In the genomic region with DNA sequence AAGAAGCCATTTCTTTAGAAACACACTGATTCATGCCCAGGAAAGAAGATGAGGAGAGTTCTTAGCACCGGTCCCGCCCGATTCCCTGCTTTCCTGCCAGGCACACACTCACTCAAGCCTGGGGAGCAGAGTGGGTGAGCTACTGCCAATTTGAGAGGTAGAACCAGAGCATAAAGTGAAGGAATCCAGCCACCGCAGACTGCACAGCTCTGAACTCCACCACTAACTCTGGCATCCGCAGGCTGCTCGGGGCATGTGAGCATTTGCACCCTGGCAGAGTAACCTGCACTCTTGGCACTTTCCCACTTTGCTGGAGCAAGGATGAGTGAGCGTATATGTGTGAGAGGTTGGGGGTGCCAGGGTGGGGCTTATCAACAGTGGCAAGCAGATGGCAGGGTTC, we compare ENCODE assay signal across 25 cellular contexts. TPM values are rescaled to one million over a fixed set of nuclear protein-coding genes. Genes with fewer than 3 reads are reported as not detected.
DNase-seq lines count a peak whose midpoint lies in the region; ATAC-seq and TF ChIP-seq lines count a peak whose summit lies in the region.
"Had no signal": no experiment of that assay in that cellular context is flagged by ENCODE, and none has a peak within 500 bp of the region (broad histone marks: within the 10 kb centered on the region; RNA-seq: fewer than 3 reads in every experiment).

No MANE protein-coding gene starts in this region.

- H3K27me3 Mint-ChIP-seq in endodermal cell (ENCODE audit: insufficient read depth), result peaks cover 28% of the 10 kb centered on the region
- H3K27me3 Mint-ChIP-seq in activated naive CD8-positive, alpha-beta T cell treated with anti-CD3 and anti-CD28 coated beads, Interleukin-2, amount 50 U/mL, for 24 hours, result peaks cover 43% of the 10 kb centered on the region

- no peak overlapping the region for H3K27ac ChIP-seq in endodermal cell (ENCODE audit: low read depth, low read length)
- no peak overlapping the region for H3K27ac ChIP-seq in neuronal stem cell (replicated peaks; ENCODE audit: low read length)
- H3K27ac ChIP-seq: BLaER1, GM23248, SK-N-MC had no signal

- DNase-seq in H7 (peak; percentile 8), NCI-H2171 (lab: John Stamatoyannopoulos, UW) (peak; percentile 49), endodermal cell (peak; percentile 44), neuronal stem cell (ENCODE audit: low spot score) (no peak), dedifferentiated amniotic fluid mesenchymal stem cell (ENCODE audit: extremely low spot score) (no peak), NCI-H526 treated with DMSO at 0.1 percent for 48 hours (lab: John Stamatoyannopoulos, UW) (no peak)
- DNase-seq in activated naive CD8-positive, alpha-beta T cell treated with anti-CD3 and anti-CD28 coated beads, Interleukin-2, amount 50 U/mL, for 24 hours, result no peak
- DNase-seq: Calu3; CD4-positive, alpha-beta memory T cell; DMS53; EL; GM23248; HFFc6; NCI-H1417 treated with DMSO at 0.1 percent for 48 hours; NCI-H2029 treated with DMSO at 0.1 percent for 48 hours; NCI-H446 treated with DMSO at 0.1 percent for 48 hours; NK-92 treated with Interleukin-12 subunit alpha and Interleukin-12 subunit beta, amount 100 ng/mL, for 24 hours; Right ventricle myocardium superior had no signal

- H3K14ac ChIP-seq in neuronal stem cell (ENCODE audit: low read length), result no peak overlapping the region

- no peak overlapping the region for H4K91ac ChIP-seq in neuronal stem cell (ENCODE audit: low read depth, low read length, poor library complexity)

- H2AFZ ChIP-seq in neuronal stem cell (ENCODE audit: low read length), result no peak overlapping the region
- H2AFZ ChIP-seq: GM23248 had no signal

- H3K9ac ChIP-seq in endodermal cell (ENCODE audit: extremely low read depth, low read length, poor library complexity, severe bottlenecking), result no peak overlapping the region
- no peak overlapping the region for H3K9ac ChIP-seq in neuronal stem cell (ENCODE audit: low read depth, low read length, poor library complexity)
- H3K9ac ChIP-seq: BLaER1, GM23248 had no signal

- H3K4me2 ChIP-seq in neuronal stem cell (ENCODE audit: insufficient read depth, low read length, poor library complexity, severe bottlenecking), result no peak overlapping the region
- H3K4me2 ChIP-seq: BLaER1 had no signal

- H2BK12ac ChIP-seq in neuronal stem cell (ENCODE audit: low read length), result no peak overlapping the region

- H3K27ac Mint-ChIP-seq in endodermal cell, result no peak overlapping the region
- no peak overlapping the region for H3K27ac Mint-ChIP-seq in activated naive CD8-positive, alpha-beta T cell treated with anti-CD3 and anti-CD28 coated beads, Interleukin-2, amount 50 U/mL, for 24 hours
- H3K27ac Mint-ChIP-seq: CD4-positive, alpha-beta memory T cell; HFFc6; IgD-negative memory B cell had no signal

- H3K4me3 Mint-ChIP-seq in endodermal cell, result no peak overlapping the region
- no peak overlapping the region for H3K4me3 Mint-ChIP-seq in activated naive CD8-positive, alpha-beta T cell treated with anti-CD3 and anti-CD28 coated beads, Interleukin-2, amount 50 U/mL, for 24 hours
- H3K4me3 Mint-ChIP-seq: CD4-positive, alpha-beta memory T cell; HFFc6; IgD-negative memory B cell had no signal

- TF ChIP-seq CTCF in endodermal cell (conservative IDR thresholded peaks at IDR 0.05), result no peak

- H2BK120ac ChIP-seq in neuronal stem cell (ENCODE audit: low read depth, low read length), result no peak overlapping the region

- H2BK5ac ChIP-seq in neuronal stem cell (ENCODE audit: low read length), result no peak overlapping the region

- H3K4me3 ChIP-seq in H7 (ENCODE audit: insufficient read depth, low read depth, low read length) (no peak overlapping the region), endodermal cell (ENCODE audit: low read length) (no peak overlapping the region), neuronal stem cell (ENCODE audit: low read length in 2 of 2) (no peak overlapping the region)
- H3K4me3 ChIP-seq: BLaER1, GM12878, GM23248, SK-N-MC had no signal

- no peak overlapping the region for H2BK15ac ChIP-seq in neuronal stem cell (ENCODE audit: low read length)

- no peak overlapping the region for H3K4ac ChIP-seq in neuronal stem cell (ENCODE audit: low read length)

- H3K9me3 ChIP-seq in endodermal cell (ENCODE audit: control insufficient read depth, low read length) (no peaks in the 10 kb centered on the region), neuronal stem cell (replicated peaks in 1 of 2; ENCODE audit: control insufficient read depth in 2 of 2, insufficient read depth in 1 of 2, low read depth in 1 of 2, low read length in 2 of 2) (no peaks in the 10 kb centered on the region)
- H3K9me3 ChIP-seq: BLaER1 had no signal

- 92 to 97% methylated on average over 5 to 7 of the region's 7 CpGs for WGBS in endodermal cell (ENCODE audit: insufficient coverage in 1 of 2, insufficient read length in 1 of 2), 2 experiments
- WGBS in neuronal stem cell (ENCODE audit: extremely low coverage in 2 of 2, insufficient read length in 2 of 2, insufficient replicate concordance in 1 of 2), 2 donors, result no CpG with 5 or more reads among the region's 7 CpGs

- peaks cover 2% of the 10 kb centered on the region for H3K27me3 ChIP-seq in H7 (ENCODE audit: control insufficient read depth, insufficient read depth, low read length)
- peaks cover 8% of the 10 kb centered on the region for H3K27me3 ChIP-seq in endodermal cell (ENCODE audit: control insufficient read depth, insufficient read depth, low read length, poor library complexity, severe bottlenecking)
- H3K27me3 ChIP-seq in neuronal stem cell (ENCODE audit: control insufficient read depth in 3 of 3, insufficient read depth in 3 of 3, low read depth in 1 of 3, low read length in 3 of 3), result peaks cover 0 to 60% (median 6%) of the 10 kb centered on the region in 3 experiments

- no peaks in the 10 kb centered on the region for H3K36me3 ChIP-seq in H7 (replicated peaks; ENCODE audit: control insufficient read depth, insufficient read depth, low read length)
- no peaks in the 10 kb centered on the region for H3K36me3 ChIP-seq in endodermal cell (ENCODE audit: control insufficient read depth, insufficient read depth, low read length)
- no peaks in the 10 kb centered on the region for H3K36me3 ChIP-seq in neuronal stem cell (replicated peaks in 1 of 2; ENCODE audit: control insufficient read depth in 2 of 2, insufficient read depth in 2 of 2, low read length in 2 of 2)
- H3K36me3 ChIP-seq: BLaER1 had no signal

- no peak overlapping the region for H3K23ac ChIP-seq in neuronal stem cell (ENCODE audit: low read depth, low read length, poor library complexity)

- peak overlapping the region; percentile 19 for H3K18ac ChIP-seq in neuronal stem cell (ENCODE audit: low read length)

- ATAC-seq in activated naive CD8-positive, alpha-beta T cell treated with anti-CD3 and anti-CD28 coated beads, Interleukin-2, amount 50 U/mL, for 24 hours, result no peak
- ATAC-seq: GM12878 had no signal

- peaks cover 30% of the 10 kb centered on the region for H3K4me1 Mint-ChIP-seq in endodermal cell
- H3K4me1 Mint-ChIP-seq in activated naive CD8-positive, alpha-beta T cell treated with anti-CD3 and anti-CD28 coated beads, Interleukin-2, amount 50 U/mL, for 24 hours, result peaks cover 2% of the 10 kb centered on the region

- H3K36me3 Mint-ChIP-seq in endodermal cell (ENCODE audit: low read depth), result no peaks in the 10 kb centered on the region
- H3K36me3 Mint-ChIP-seq in activated naive CD8-positive, alpha-beta T cell treated with anti-CD3 and anti-CD28 coated beads, Interleukin-2, amount 50 U/mL, for 24 hours (ENCODE audit: low read depth), result no peaks in the 10 kb centered on the region
- H3K36me3 Mint-ChIP-seq: CD4-positive, alpha-beta memory T cell; IgD-negative memory B cell had no signal

- H4K8ac ChIP-seq in neuronal stem cell (ENCODE audit: low read depth, low read length), result no peak overlapping the region

- H2AK5ac ChIP-seq in neuronal stem cell (ENCODE audit: low read depth, low read length), result no peak overlapping the region

- H3K79me1 ChIP-seq in neuronal stem cell (ENCODE audit: low read depth, low read length), result no peaks in the 10 kb centered on the region

- no peaks in the 10 kb centered on the region for H3K9me3 Mint-ChIP-seq in endodermal cell
- no peaks in the 10 kb centered on the region for H3K9me3 Mint-ChIP-seq in activated naive CD8-positive, alpha-beta T cell treated with anti-CD3 and anti-CD28 coated beads, Interleukin-2, amount 50 U/mL, for 24 hours
- H3K9me3 Mint-ChIP-seq: HFFc6, IgD-negative memory B cell had no signal

- peaks cover 3% of the 10 kb centered on the region for H3K4me1 ChIP-seq in endodermal cell (ENCODE audit: control insufficient read depth, insufficient read depth, low read length)
- peaks cover 0 to 20% of the 10 kb centered on the region in 2 donors for H3K4me1 ChIP-seq in neuronal stem cell (ENCODE audit: control insufficient read depth in 2 of 2, insufficient read depth in 1 of 2, low read depth in 1 of 2, low read length in 2 of 2)

RNA-seq across cellular contexts. Expression of a gene that starts 4.0 kb away (rescaled TPM):
- 0.48 and 0.76 TPM in 2 replicates for total RNA-seq in H7 (2014; rRNA removed; shearing (Covaris generic))
- total RNA-seq in endodermal cell, result 1 to 10 TPM; 2.0 to 4.1 TPM
- polyA plus RNA-seq in endodermal cell (2013, experiment 1 of 2), result 0.57 TPM
- 0.79 TPM for polyA plus RNA-seq in endodermal cell (2013, experiment 2 of 2)
- polyA plus RNA-seq in neuronal stem cell (2013, experiment 1 of 2), result 1.8 TPM
- polyA plus RNA-seq in neuronal stem cell (2013, experiment 2 of 2), result 1.7 TPM
- total RNA-seq: Calu3; CD4-positive, alpha-beta memory T cell; GM12878; GM23248; HFFc6; HT-29; MCF 10A; OCI-LY7; Right ventricle myocardium superior had no signal
- polyA plus RNA-seq: CD4-positive, alpha-beta memory T cell; GM23248; IgD-negative memory B cell had no signal

Comparison
In these comparisons a context has a peak if more than half of its experiments do, and no peak if none do; other contexts are left out.
1. DNase-seq: peak in H7 (single experiment), NCI-H2171 (single experiment) and endodermal cell (single experiment); none in neuronal stem cell (single experiment), dedifferentiated amniotic fluid mesenchymal stem cell (single experiment), activated naive CD8-positive, alpha-beta T cell treated with anti-CD3 and anti-CD28 coated beads, Interleukin-2, amount 50 U/mL, for 24 hours (single experiment) and NCI-H526 treated with DMSO at 0.1 percent for 48 hours (single experiment).